In the genomic region with DNA sequence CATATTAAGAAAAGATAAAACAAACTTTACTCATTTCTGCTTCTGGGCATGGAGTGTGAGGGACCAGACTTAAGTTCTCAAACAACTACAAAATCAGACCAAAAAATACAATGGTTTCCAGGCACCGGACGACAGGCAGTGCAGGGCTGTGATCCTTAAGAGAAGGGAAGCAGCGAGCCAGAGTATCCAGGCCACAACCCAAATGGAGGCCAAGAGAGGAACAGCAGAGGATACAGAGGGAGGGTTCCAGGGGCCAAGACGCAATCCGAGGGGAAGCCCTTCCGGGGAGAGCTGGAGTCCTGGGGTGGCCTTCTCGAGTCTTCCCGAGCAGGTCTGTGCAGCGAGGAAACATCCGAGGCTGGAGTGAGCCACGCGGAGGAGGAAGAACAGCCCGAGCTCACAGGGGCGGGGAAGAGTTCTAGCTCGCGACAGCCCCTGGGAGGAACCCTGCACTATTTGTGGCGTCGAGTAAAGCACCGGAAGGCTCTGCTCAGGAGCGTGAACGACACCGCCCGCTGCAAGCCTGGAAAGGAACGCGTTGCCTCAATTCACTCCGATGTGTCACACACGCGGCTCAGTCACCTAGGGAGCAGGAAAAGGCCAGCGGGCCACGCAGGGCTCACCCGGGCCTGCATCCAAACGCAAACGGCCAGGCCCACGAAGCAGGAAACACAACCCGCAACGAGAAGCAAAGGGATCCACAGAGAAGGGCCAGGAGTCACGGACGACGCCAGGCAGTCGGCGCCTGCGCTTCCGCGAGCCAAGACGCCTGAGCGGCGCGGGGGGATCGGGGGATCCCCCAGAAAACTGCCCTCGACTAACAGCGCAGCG, we compare ENCODE assay signal across 8 cellular contexts. TPM values are rescaled to one million over a fixed set of nuclear protein-coding genes. Genes with fewer than 3 reads are reported as not detected.
DNase-seq lines count a peak whose midpoint lies in the region; ATAC-seq, FAIRE-seq and TF ChIP-seq lines count a peak whose summit lies in the region.

No MANE protein-coding gene starts in this region.

- peaks cover 17% of the 10 kb centered on the region for H3K79me2 ChIP-seq in GM12878 (ENCODE audit: control insufficient read depth, insufficient read depth, low read length)

- TF ChIP-seq CTCF in GM12878 (IDR thresholded peaks at IDR 0.05 in 2 of 3, conservative IDR thresholded peaks at IDR 0.05 in 1 of 3; ENCODE audit: control insufficient read depth in 2 of 3, extremely low read depth in 1 of 3, insufficient read depth in 1 of 3, low read depth in 3 of 3, low read length in 3 of 3), result no peak
- no peak for TF ChIP-seq CTCF in thyroid gland (IDR thresholded peaks at IDR 0.05)

- H3K27me3 ChIP-seq in GM12878 (replicated peaks in 1 of 2; ENCODE audit: control insufficient read depth in 2 of 2, insufficient read depth in 2 of 2, low read length in 1 of 2) (no peaks in the 10 kb centered on the region), thyroid gland (no peaks in the 10 kb centered on the region)

- WGBS in GM12878 (ENCODE audit: insufficient coverage, insufficient replicate concordance, low lambda C conversion rate, missing lambda C conversion rate), result 81% methylated on average over 52 of the region's 52 CpGs
- WGBS in thyroid gland, 2 donors, result 65 to 69% methylated on average over 36 to 48 of the region's 52 CpGs

- peak; percentile 54 for ATAC-seq in GM12878
- no peak for ATAC-seq in HG03442 (IDR thresholded peaks at IDR 0.05; ENCODE audit: unreplicated experiment)
- ATAC-seq in HG03457 (IDR thresholded peaks at IDR 0.05; ENCODE audit: unreplicated experiment), result no peak

- TF ChIP-seq POLR2A in GM12878 (IDR thresholded peaks at IDR 0.05; ENCODE audit: low read depth, low read length), result no peak
- TF ChIP-seq POLR2A in thyroid gland (IDR thresholded peaks at IDR 0.05), result no peak

- H3K9me3 ChIP-seq in GM12878 (replicated peaks; ENCODE audit: control insufficient read depth, insufficient read depth, low read length) (no peaks in the 10 kb centered on the region), thyroid gland (no peaks in the 10 kb centered on the region)

- no peaks in the 10 kb centered on the region for H4K20me1 ChIP-seq in GM12878 (ENCODE audit: control insufficient read depth, insufficient read depth)

- POLR2A ChIA-PET in GM12878 (lab: Charles Lee), result interaction anchor here (0.6 to 1.3 kb wide), 3 partner anchors 141 to 1986 kb away, joined by 3 read pairs; no protein-coding TSS in a partner anchor

- peak overlapping the region; percentile 73; the same call in 1 of the 2 replicates for H3K27ac ChIP-seq in GM12878 (ENCODE audit: control insufficient read depth, insufficient read depth)
- peak overlapping the region; percentile 53 to 68 (median 66) for H3K27ac ChIP-seq in thyroid gland

- in situ Hi-C loops in GM12878 (cut with MboI), result no loop called here

- peak overlapping the region; percentile 50 for H3K9ac ChIP-seq in GM12878 (ENCODE audit: control insufficient read depth, insufficient read depth, low read length)

- TF ChIP-seq RAD21 in GM12878 (IDR thresholded peaks at IDR 0.05; ENCODE audit: insufficient read depth, low read depth, low read length), result no peak

- RAD21 ChIA-PET in GM12878 (lab: Charles Lee; ENCODE audit: unreplicated experiment), result no interaction called here

- peaks cover 7% of the 10 kb centered on the region for H3K4me1 ChIP-seq in GM12878 (ENCODE audit: control insufficient read depth, insufficient read depth, low read length)
- peaks cover 6 to 10% of the 10 kb centered on the region in 2 donors for H3K4me1 ChIP-seq in thyroid gland

- H2AFZ ChIP-seq in GM12878 (ENCODE audit: control insufficient read depth, low read depth, low read length), result peak overlapping the region; percentile 66

- BruUV-seq in GM12878 (replicated peaks; lab: Mats Ljungman, UMichigan), result no TSS peak

- CTCF ChIA-PET in GM12878 (lab: Yijun Ruan, JAX), result no interaction called here

- SMC1A ChIA-PET in GM12878 (lab: Charles Lee; ENCODE audit: uncharacterized antibody, unreplicated experiment), result no interaction called here

- DNase-seq in DMS53 treated with DMSO at 0.1 percent for 48 hours (lab: John Stamatoyannopoulos, UW; ENCODE audit: unreplicated experiment), result peak; percentile 78
- peak; percentile 92 for DNase-seq in HK-2 (ENCODE audit: unreplicated experiment)
- no peak for DNase-seq in GM12878 (ENCODE audit: low read depth, low spot score)
- DNase-seq in kidney tubule cell (ENCODE audit: low spot score), result peak; percentile 25
- peak in 1 of 2 donors; percentile 19 for DNase-seq in thyroid gland
- no peak for DNase-seq in NCI-H2196 (lab: John Stamatoyannopoulos, UW; ENCODE audit: unreplicated experiment)

- H3K4me3 ChIP-seq in GM12878 (peak overlapping the region; percentile 75), thyroid gland (replicated peaks in 1 of 3) (peak overlapping the region; percentile 39 to 66 (median 61))

- no peaks in the 10 kb centered on the region for H3K36me3 ChIP-seq in GM12878 (ENCODE audit: control insufficient read depth in 2 of 2, insufficient read depth in 2 of 2, low read length in 1 of 2)
- H3K36me3 ChIP-seq in thyroid gland, result no peaks in the 10 kb centered on the region

- H3K4me2 ChIP-seq in GM12878 (ENCODE audit: control insufficient read depth, insufficient read depth), result peak overlapping the region; percentile 83

- no peak for TF ChIP-seq EP300 in GM12878 (IDR thresholded peaks at IDR 0.05; ENCODE audit: borderline replicate concordance in 1 of 2, control insufficient read depth in 1 of 2, low read depth in 2 of 2, low read length in 2 of 2)

- intact Hi-C loops in GM12878 (cut with micrococcal nuclease; ENCODE audit: unreplicated experiment), result loop anchor here (2.0 to 10.0 kb wide), 3 partner anchors 91 to 825 kb away; partner anchors contain the start of gene SHH
- intact Hi-C loops in thyroid gland (cut with DNase I), result no loop called here

- no peak for FAIRE-seq in GM12878 (lab: Jason Lieb, UNC)

TF ChIP-seq in GM12878, 131 proteins besides CTCF, POLR2A, EP300 and RAD21 (continues in another document):
- peak in 1 of 2 experiments; percentile 50; a peak in 1 of 4 replicates for TF ChIP-seq IKZF2 (IDR thresholded peaks at IDR 0.05)
- peak; percentile 86; the same call in 1 of the 2 replicates for TF ChIP-seq ZBTB33 (IDR thresholded peaks at IDR 0.05)
- TF ChIP-seq HSF1 (IDR thresholded peaks at IDR 0.05; ENCODE audit: low read depth, low read length), result no peak
- 0 out of 2 replicates have a peak, but pooled peaks have one; percentile 44 for TF ChIP-seq LARP7 (IDR thresholded peaks at IDR 0.05)

RNA-seq across cellular contexts. Expression of gene RNF32, which starts 0.9 kb away (rescaled TPM):
- 4.0 and 4.6 TPM in 2 replicates for total RNA-seq in GM12878 (2013; cell fraction: nucleolus; rRNA removed)
- total RNA-seq in GM12878 (2014; rRNA removed) (2.5 and 4.7 TPM in 2 replicates), GM12878 (2014; rRNA removed; fragmentation: Illumina TruSeq; extraction: Trizol) (2.6 and 3.5 TPM in 2 replicates), GM12878 (2021) (3.2 and 3.7 TPM in 2 replicates), thyroid gland (1 to 10 TPM; 1.1 to 3.1 (median 1.4) TPM)
- 2.6 TPM for polyA plus RNA-seq in GM12878 (2011; ENCODE audit: low read depth)
- polyA plus RNA-seq in GM12878 (2011; rRNA removed) (3.0 and 4.7 TPM in 2 replicates), GM12878 (2014; fragmentation: Illumina TruSeq; extraction: Trizol) (5.1 and 7.2 TPM in 2 replicates), GM12878 (2014; fragmentation: Nextera tagmentation; extraction: Ambion mirVana) (1 to 10 TPM; 3.7 TPM), GM12878 (2014; rRNA removed) (4.5 and 5.5 TPM in 2 replicates), GM12878 (2016; fragmentation: Nextera tagmentation; extraction: Ambion mirVana) (1 to 10 TPM; 6.2 to 7.2 TPM)
- polyA plus RNA-seq in GM12878 (2011; cell fraction: cytosol; rRNA removed), result 1.6 and 1.9 TPM in 2 replicates
- polyA plus RNA-seq in GM12878 (2011; cell fraction: nucleus; rRNA removed), result 2.5 and 3.3 TPM in 2 replicates
- 2.7 and 3.9 TPM in 2 replicates for polyA plus RNA-seq in GM12878 (2012)
- polyA minus RNA-seq in GM12878 (2011; rRNA and poly(A)+ RNA removed), result 0.88 and 1.6 TPM in 2 replicates
- polyA minus RNA-seq in GM12878 (2011; cell fraction: cytosol; rRNA and poly(A)+ RNA removed), result 0.80 TPM in 1 of 2 replicates, not detected in the other
- polyA minus RNA-seq in GM12878 (2011; cell fraction: nucleus; rRNA and poly(A)+ RNA removed), result 1.2 and 2.4 TPM in 2 replicates

Comparison
In these comparisons a context has a peak if more than half of its experiments do, and no peak if none do; other contexts are left out.
1. DNase-seq: peak in DMS53 treated with DMSO at 0.1 percent for 48 hours (single experiment), HK-2 (single experiment) and kidney tubule cell (single experiment); none in GM12878 (single experiment) and NCI-H2196 (single experiment).